In the genomic region with DNA sequence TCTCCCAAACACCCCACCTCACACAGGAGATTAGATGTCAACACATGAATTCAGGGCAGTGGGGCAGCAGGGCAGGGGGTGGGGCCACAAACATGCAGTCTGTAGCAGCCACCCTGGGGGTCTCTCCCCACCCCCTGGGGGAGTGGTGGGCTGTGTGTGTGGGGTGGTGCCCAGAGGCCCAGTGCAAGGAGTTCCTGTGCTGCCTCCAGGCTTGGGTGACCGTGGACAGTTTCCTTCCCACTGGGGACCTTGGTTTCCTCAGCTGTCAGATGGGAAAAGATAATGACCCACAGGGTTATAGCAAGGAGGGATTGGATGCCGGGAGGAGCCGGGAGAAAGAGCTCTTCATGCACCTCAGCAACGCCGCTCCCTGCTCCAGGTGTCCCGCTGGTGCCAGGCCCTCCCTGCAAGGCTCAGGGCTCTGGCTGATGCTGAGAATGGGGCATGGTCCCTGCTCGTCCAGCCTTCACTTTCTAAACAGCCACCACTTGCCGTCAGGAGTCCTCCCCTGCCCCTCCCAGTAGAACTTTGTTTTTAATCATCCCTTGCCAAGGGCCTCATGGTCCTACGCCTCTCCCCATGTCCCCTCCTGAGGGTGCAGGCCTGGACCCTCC, we compare ENCODE assay signal across 22 cellular contexts. TPM values are rescaled to one million over a fixed set of nuclear protein-coding genes. Genes with fewer than 3 reads are reported as not detected.
DNase-seq lines count a peak whose midpoint lies in the region; ATAC-seq and TF ChIP-seq lines count a peak whose summit lies in the region.
"Had no signal": no experiment of that assay in that cellular context is flagged by ENCODE, and none has a peak within 500 bp of the region (broad histone marks: within the 10 kb centered on the region; RNA-seq: fewer than 3 reads in every experiment).

No MANE protein-coding gene starts in this region.

- H3K4me3 Mint-ChIP-seq in activated T-helper 17 cell treated with anti-CD3 and anti-CD28 coated beads, Interleukin-2, amount 50 U/mL, for 72 hours: no peak overlapping the region
- H3K4me3 Mint-ChIP-seq: activated naive CD4-positive, alpha-beta T cell treated with anti-CD3 and anti-CD28 coated beads for 36 hours; CD8-positive, alpha-beta memory T cell; dendritic cell treated with granulocyte-macrophage colony-stimulating factor and Interleukin-4, amounts not matched to agents 40 ng/mL and 50 ng/mL, for 4 days; stimulated activated naive B cell treated with anti-CD40 and anti-IgM and Interleukin-4, amounts not matched to agents 10 μg/mL and 1 μg/mL and 100 μg/mL, for 72 hours; T-cell had no signal

- no peak for TF ChIP-seq POLR2A in suprapubic skin (IDR thresholded peaks at IDR 0.05)

- ATAC-seq in activated T-helper 17 cell treated with anti-CD3 and anti-CD28 coated beads, Interleukin-2, amount 50 U/mL, for 72 hours (replicated peaks): no peak
- ATAC-seq in GM21786 (IDR thresholded peaks at IDR 0.05; ENCODE audit: unreplicated experiment): no peak
- ATAC-seq: stimulated activated naive B cell treated with anti-CD40 and anti-IgM and Interleukin-4, amounts not matched to agents 10 μg/mL and 1 μg/mL and 100 μg/mL, for 72 hours; T-cell had no signal

- H3K36me3 ChIP-seq in HEK293 (ENCODE audit: control insufficient read depth in 2 of 2, insufficient read depth in 1 of 2, low read length in 2 of 2): no peaks in the 10 kb centered on the region
- no peaks in the 10 kb centered on the region for H3K36me3 ChIP-seq in duodenal mucosa (ENCODE audit: control insufficient read depth in 1 of 2, insufficient read depth in 2 of 2, low read length in 2 of 2)
- H3K36me3 ChIP-seq in muscle layer of colon (ENCODE audit: insufficient read depth, low read length): peaks cover 7% of the 10 kb centered on the region
- no peaks in the 10 kb centered on the region for H3K36me3 ChIP-seq in suprapubic skin

- H3K9me3 Mint-ChIP-seq in activated T-helper 17 cell treated with anti-CD3 and anti-CD28 coated beads, Interleukin-2, amount 50 U/mL, for 72 hours: no peaks in the 10 kb centered on the region
- H3K9me3 Mint-ChIP-seq: activated naive CD4-positive, alpha-beta T cell treated with anti-CD3 and anti-CD28 coated beads for 36 hours; CD8-positive, alpha-beta memory T cell; dendritic cell treated with granulocyte-macrophage colony-stimulating factor and Interleukin-4, amounts not matched to agents 40 ng/mL and 50 ng/mL, for 4 days; T-cell had no signal

- H3K27ac ChIP-seq in HEK293 (ENCODE audit: extremely low read depth, low read depth, low read length): no peak overlapping the region
- H3K27ac ChIP-seq in duodenal mucosa (ENCODE audit: low read depth, low read length): peak overlapping the region; percentile 68
- H3K27ac ChIP-seq in muscle layer of colon (ENCODE audit: low read depth, low read length): peak overlapping the region; percentile 99
- peak overlapping the region; percentile 80 for H3K27ac ChIP-seq in suprapubic skin
- H3K27ac ChIP-seq: GM23248, VCaP had no signal

- CTCF ChIA-PET in HEK293 (lab: Yijun Ruan, JAX): no interaction called here

- H3K36me3 Mint-ChIP-seq in activated T-helper 17 cell treated with anti-CD3 and anti-CD28 coated beads, Interleukin-2, amount 50 U/mL, for 72 hours (ENCODE audit: low read depth): no peaks in the 10 kb centered on the region
- H3K36me3 Mint-ChIP-seq: CD8-positive, alpha-beta memory T cell; stimulated activated naive B cell treated with anti-CD40 and anti-IgM and Interleukin-4, amounts not matched to agents 10 μg/mL and 1 μg/mL and 100 μg/mL, for 72 hours; T-cell had no signal

- DNase-seq in suprapubic skin (ENCODE audit: low spot score in 2 of 2): no peak
- DNase-seq in central memory CD4-positive, alpha-beta T cell: no peak
- DNase-seq in posterior vena cava (ENCODE audit: low spot score): no peak
- DNase-seq: activated CD4-positive, alpha-beta T cell treated with anti-CD3 and anti-CD28 coated beads, Interleukin-2, amount 50 U/mL, for 48 hours; activated naive CD4-positive, alpha-beta T cell treated with anti-CD3 and anti-CD28 coated beads for 36 hours; CD8-positive, alpha-beta memory T cell; DMS79; GM23248; mammary epithelial cell; MV-4-11; NCI-H1930; stimulated activated naive B cell treated with anti-CD40 and anti-IgM and Interleukin-4, amounts not matched to agents 10 μg/mL and 1 μg/mL and 100 μg/mL, for 72 hours; T-cell had no signal

- H3K27me3 ChIP-seq in duodenal mucosa (ENCODE audit: control insufficient read depth in 1 of 2, insufficient read depth in 2 of 2, low read length in 2 of 2): peaks cover 20 to 28% of the 10 kb centered on the region in 2 donors
- no peaks in the 10 kb centered on the region for H3K27me3 ChIP-seq in muscle layer of colon (ENCODE audit: control insufficient read depth in 1 of 2, insufficient read depth in 2 of 2, low read length in 2 of 2)
- H3K27me3 ChIP-seq in suprapubic skin: peaks cover 39% of the 10 kb centered on the region

- no peaks in the 10 kb centered on the region for H3K4me1 ChIP-seq in HEK293 (ENCODE audit: control insufficient read depth, insufficient read depth, low read length)
- peaks cover 3 to 13% of the 10 kb centered on the region in 2 donors for H3K4me1 ChIP-seq in duodenal mucosa (ENCODE audit: control insufficient read depth in 1 of 2, insufficient read depth in 2 of 2, low read length in 2 of 2)
- H3K4me1 ChIP-seq in muscle layer of colon (ENCODE audit: insufficient read depth, low read length): peaks cover 42% of the 10 kb centered on the region
- H3K4me1 ChIP-seq in suprapubic skin: peaks cover 42% of the 10 kb centered on the region

- no peak for TF ChIP-seq EP300 in suprapubic skin (IDR thresholded peaks at IDR 0.05)

- intact Hi-C loops in posterior vena cava (cut with DNase I): loop anchor here (5.0 to 10.0 kb wide), 3 partner anchors 70 to 1880 kb away; no protein-coding TSS in a partner anchor

- peaks cover 13% of the 10 kb centered on the region for H3K27me3 Mint-ChIP-seq in activated T-helper 17 cell treated with anti-CD3 and anti-CD28 coated beads, Interleukin-2, amount 50 U/mL, for 72 hours

- POLR2A ChIA-PET in HEK293 (lab: Yijun Ruan, JAX): no interaction called here

- no peaks in the 10 kb centered on the region for H3K9me3 ChIP-seq in HEK293 (ENCODE audit: control insufficient read depth, insufficient read depth, low read depth, low read length)
- H3K9me3 ChIP-seq in duodenal mucosa (ENCODE audit: control insufficient read depth in 1 of 2, low read length in 2 of 2): no peaks in the 10 kb centered on the region
- H3K9me3 ChIP-seq in muscle layer of colon (ENCODE audit: low read length): no peaks in the 10 kb centered on the region
- no peaks in the 10 kb centered on the region for H3K9me3 ChIP-seq in suprapubic skin

- H3K27ac Mint-ChIP-seq in activated T-helper 17 cell treated with anti-CD3 and anti-CD28 coated beads, Interleukin-2, amount 50 U/mL, for 72 hours: no peak overlapping the region
- H3K27ac Mint-ChIP-seq: activated naive CD4-positive, alpha-beta T cell treated with anti-CD3 and anti-CD28 coated beads for 36 hours; CD8-positive, alpha-beta memory T cell; dendritic cell treated with granulocyte-macrophage colony-stimulating factor and Interleukin-4, amounts not matched to agents 40 ng/mL and 50 ng/mL, for 4 days; stimulated activated naive B cell treated with anti-CD40 and anti-IgM and Interleukin-4, amounts not matched to agents 10 μg/mL and 1 μg/mL and 100 μg/mL, for 72 hours; T-cell had no signal

- 92% methylated on average over 9 of the region's 9 CpGs for WGBS in suprapubic skin

- no peaks in the 10 kb centered on the region for H3K4me1 Mint-ChIP-seq in activated T-helper 17 cell treated with anti-CD3 and anti-CD28 coated beads, Interleukin-2, amount 50 U/mL, for 72 hours

- TF ChIP-seq CTCF in HEK293 (tag by site-specific recombination; IDR thresholded peaks at IDR 0.05) (no peak), suprapubic skin (IDR thresholded peaks at IDR 0.05) (no peak)

- H3K4me3 ChIP-seq in HEK293 (ENCODE audit: low read depth, low read length): no peak overlapping the region
- no peak overlapping the region for H3K4me3 ChIP-seq in duodenal mucosa (ENCODE audit: low read depth in 1 of 2, low read length in 2 of 2)
- peak overlapping the region in 1 of 2 donors; percentile 96 for H3K4me3 ChIP-seq in muscle layer of colon (ENCODE audit: low read depth in 1 of 2, low read length in 2 of 2)
- H3K4me3 ChIP-seq in suprapubic skin: no peak overlapping the region
- H3K4me3 ChIP-seq: GM23248 had no signal

- H3K9ac ChIP-seq in duodenal mucosa (ENCODE audit: low read depth in 1 of 2, low read length in 2 of 2) (no peak overlapping the region), muscle layer of colon (ENCODE audit: low read length) (peak overlapping the region; percentile 62)
- H3K9ac ChIP-seq: GM23248 had no signal

TF ChIP-seq in HEK293, 187 proteins besides CTCF, POLR2A, EP300 and RAD21:
- no peak for TF ChIP-seq ZNF133 (tag by site-specific recombination; IDR thresholded peaks at IDR 0.05)
- TF ChIP-seq GLIS1 (tag by site-specific recombination; IDR thresholded peaks at IDR 0.05): 0 out of 2 replicates have a peak, but pooled peaks have one; percentile 8

RNA-seq across cellular contexts. Expression of gene MRGPRF, which starts 2.0 kb away (rescaled TPM):
- total RNA-seq in suprapubic skin (1 to 10 TPM; 2.0 to 9.8 (median 4.8) TPM), posterior vena cava (100 to 1,000 TPM; 117 to 138 TPM)
- not detected for total RNA-seq in activated T-helper 17 cell treated with anti-CD3 and anti-CD28 coated beads, Interleukin-2, amount 50 U/mL, for 72 hours
- total RNA-seq: activated naive CD4-positive, alpha-beta T cell treated with anti-CD3 and anti-CD28 coated beads for 36 hours; CD8-positive, alpha-beta memory T cell; glomerular endothelial cell; T-cell had no signal

RNA-seq across cellular contexts. Expression of gene TPCN2, which starts 33.7 kb away (rescaled TPM):
- 10 to 100 TPM in 3 of 4 donors, 1 to 10 TPM in 1; 8.4 to 30.3 (median 24.4) TPM for total RNA-seq in suprapubic skin
- total RNA-seq in posterior vena cava: 10 to 100 TPM; 24.8 to 25.4 TPM
- total RNA-seq in activated T-helper 17 cell treated with anti-CD3 and anti-CD28 coated beads, Interleukin-2, amount 50 U/mL, for 72 hours: 10 to 100 TPM; 12.8 to 15.9 TPM

RNA-seq across cellular contexts. Expression of gene MRGPRD, which starts 34.3 kb away (rescaled TPM):
- total RNA-seq in suprapubic skin (not detected), posterior vena cava (not detected)
- not detected for total RNA-seq in activated T-helper 17 cell treated with anti-CD3 and anti-CD28 coated beads, Interleukin-2, amount 50 U/mL, for 72 hours
- total RNA-seq: activated naive CD4-positive, alpha-beta T cell treated with anti-CD3 and anti-CD28 coated beads for 36 hours; CD8-positive, alpha-beta memory T cell; glomerular endothelial cell; GM23248; mammary epithelial cell; renal cortical epithelial cell; T-cell had no signal

Comparison
In these comparisons a context has a peak if more than half of its experiments do, and no peak if none do; other contexts are left out.
1. RNA of gene MRGPRF, which starts 2.0 kb away (total RNA-seq): 117 to 138 TPM in posterior vena cava; 2.0 to 9.8 TPM in suprapubic skin and not detected in activated T-helper 17 cell treated with anti-CD3 and anti-CD28 coated beads, Interleukin-2, amount 50 U/mL, for 72 hours; every median in the first group is over 10 times any median in the second.